ENCODE assay signal across 1 cellular context in the genomic region with DNA sequence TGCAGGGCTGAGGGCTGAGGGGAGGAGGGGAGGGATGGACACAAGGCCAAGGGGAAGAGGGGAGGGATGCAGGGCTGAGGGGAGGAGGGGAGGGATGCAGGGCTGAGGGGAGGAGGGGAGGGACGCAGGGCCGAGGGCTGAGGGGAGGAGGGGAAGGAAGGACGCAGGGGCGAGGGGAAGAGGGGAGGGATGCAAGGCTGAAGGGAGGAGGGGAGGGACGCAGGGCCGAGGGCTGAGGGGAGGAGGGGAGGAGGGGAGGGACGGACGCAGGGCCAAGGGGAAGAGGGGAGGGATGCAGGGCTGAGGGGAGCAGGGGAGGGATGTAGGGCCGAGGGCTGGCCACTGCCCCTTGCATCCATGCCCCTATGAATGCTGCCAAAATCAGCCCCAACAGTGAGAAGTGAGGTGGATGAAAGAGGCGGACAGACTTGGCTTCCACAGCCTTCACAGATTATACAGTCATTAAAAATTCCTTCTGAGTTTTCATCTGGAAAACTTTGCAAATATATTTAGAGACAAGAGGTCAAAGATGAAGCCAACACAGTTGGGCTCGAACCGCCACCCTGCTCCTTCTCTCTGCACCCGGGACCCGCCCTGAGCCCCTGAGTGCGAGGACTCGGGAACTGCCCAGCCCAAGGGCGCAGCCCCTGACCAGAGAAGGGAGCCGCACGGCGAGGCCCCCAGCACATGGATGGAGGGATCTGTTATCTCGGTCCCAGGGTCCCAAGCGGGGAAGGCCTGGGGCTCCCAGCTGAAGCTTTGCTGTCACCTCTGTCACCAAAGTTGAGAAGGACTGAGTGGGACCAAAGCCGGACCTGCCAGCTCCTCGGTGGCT.
TF ChIP-seq lines count a peak whose summit lies in the region.

No MANE protein-coding gene starts in this region.

TF ChIP-seq in IMR-90, 13 proteins besides CTCF, POLR2A, EP300 and RAD21 (continued from another document):
- TF ChIP-seq MAFK (IDR thresholded peaks at IDR 0.05; ENCODE audit: low read depth, low read length) (no peak), FOS (IDR thresholded peaks at IDR 0.05; ENCODE audit: low read depth, low read length) (no peak), NFE2L2 (IDR thresholded peaks at IDR 0.05; ENCODE audit: low read depth, low read length) (no peak)
